1 cellular context compared by ENCODE assay signal in genomic region chr20:10549511-10549910, GRCh38.
TF ChIP-seq lines count a peak whose summit lies in the region.

No MANE protein-coding gene starts in this region.

TF ChIP-seq in H1, 55 proteins besides CTCF, POLR2A, EP300 and RAD21:
- TF ChIP-seq POLR2AphosphoS5 (IDR thresholded peaks at IDR 0.05; ENCODE audit: low read depth, low read length) (no peak), RXRA (IDR thresholded peaks at IDR 0.05; ENCODE audit: insufficient read depth, low read depth, low read length) (no peak), CEBPB (IDR thresholded peaks at IDR 0.05; ENCODE audit: low read depth, low read length) (no peak), EGR1 (IDR thresholded peaks at IDR 0.05; ENCODE audit: borderline replicate concordance, low read depth, low read length) (no peak), NRF1 (IDR thresholded peaks at IDR 0.05; ENCODE audit: low read depth, low read length) (no peak), CBX5 (IDR thresholded peaks at IDR 0.05; ENCODE audit: low read depth, low read length) (no peak), ATF2 (IDR thresholded peaks at IDR 0.05; ENCODE audit: low read length) (no peak), TBP (IDR thresholded peaks at IDR 0.05; ENCODE audit: low read depth, low read length) (no peak), KDM4A (IDR thresholded peaks at IDR 0.05; ENCODE audit: low read depth, low read length, severe bottlenecking) (no peak)
